1 cellular context compared by ENCODE assay signal in the genomic region with DNA sequence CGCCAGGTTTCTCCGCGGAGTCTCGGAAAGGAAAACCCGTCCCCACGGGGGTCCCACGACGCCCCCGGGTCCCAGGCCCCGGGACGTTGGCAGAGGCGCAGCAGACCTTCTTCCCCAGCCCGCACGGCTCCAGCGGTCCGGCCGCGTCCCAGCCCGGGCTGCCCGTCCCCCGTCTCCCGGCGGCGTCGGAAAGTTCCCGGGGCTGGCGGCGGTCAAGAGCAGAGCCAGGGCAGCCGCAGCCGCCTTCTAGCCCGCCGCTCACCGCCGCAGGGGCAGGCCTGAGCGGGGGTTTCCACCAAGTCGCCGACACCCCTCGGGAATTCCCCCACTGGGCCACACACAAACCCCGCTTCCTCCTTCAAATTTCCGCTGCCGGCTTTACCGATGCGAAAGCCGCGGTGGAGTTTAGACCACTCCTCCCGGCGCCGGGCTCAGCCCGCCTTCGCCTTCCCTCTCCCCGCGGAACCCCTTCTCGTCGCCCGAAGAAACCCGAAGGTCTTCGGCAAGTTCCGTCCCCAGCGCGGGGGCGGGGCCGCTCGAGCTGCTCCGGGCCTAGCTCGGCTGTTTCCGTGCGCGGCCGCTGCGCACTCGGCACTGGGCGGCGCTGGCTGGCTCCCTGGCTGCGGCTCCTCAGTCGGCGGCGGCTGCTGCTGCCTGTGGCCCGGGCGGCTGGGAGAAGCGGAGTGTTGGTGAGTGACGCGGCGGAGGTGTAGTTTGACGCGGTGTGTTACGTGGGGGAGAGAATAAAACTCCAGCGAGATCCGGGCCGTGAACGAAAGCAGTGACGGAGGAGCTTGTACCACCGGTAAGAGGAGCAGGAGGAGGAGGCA.
A peak's percentile ranks its signal among the peaks of the same experiment; 100 is the strongest.
TF ChIP-seq lines count a peak whose summit lies in the region.

A gene (plus strand): TSS at position 633 of the 830 bp plus-strand sequence. CDS start 25,674 bp downstream, outside the sequence.

TF ChIP-seq in HepG2, 621 proteins besides CTCF, POLR2A, EP300 and RAD21 (continued from another document and continues in another):
- TF ChIP-seq, protein P1, sequence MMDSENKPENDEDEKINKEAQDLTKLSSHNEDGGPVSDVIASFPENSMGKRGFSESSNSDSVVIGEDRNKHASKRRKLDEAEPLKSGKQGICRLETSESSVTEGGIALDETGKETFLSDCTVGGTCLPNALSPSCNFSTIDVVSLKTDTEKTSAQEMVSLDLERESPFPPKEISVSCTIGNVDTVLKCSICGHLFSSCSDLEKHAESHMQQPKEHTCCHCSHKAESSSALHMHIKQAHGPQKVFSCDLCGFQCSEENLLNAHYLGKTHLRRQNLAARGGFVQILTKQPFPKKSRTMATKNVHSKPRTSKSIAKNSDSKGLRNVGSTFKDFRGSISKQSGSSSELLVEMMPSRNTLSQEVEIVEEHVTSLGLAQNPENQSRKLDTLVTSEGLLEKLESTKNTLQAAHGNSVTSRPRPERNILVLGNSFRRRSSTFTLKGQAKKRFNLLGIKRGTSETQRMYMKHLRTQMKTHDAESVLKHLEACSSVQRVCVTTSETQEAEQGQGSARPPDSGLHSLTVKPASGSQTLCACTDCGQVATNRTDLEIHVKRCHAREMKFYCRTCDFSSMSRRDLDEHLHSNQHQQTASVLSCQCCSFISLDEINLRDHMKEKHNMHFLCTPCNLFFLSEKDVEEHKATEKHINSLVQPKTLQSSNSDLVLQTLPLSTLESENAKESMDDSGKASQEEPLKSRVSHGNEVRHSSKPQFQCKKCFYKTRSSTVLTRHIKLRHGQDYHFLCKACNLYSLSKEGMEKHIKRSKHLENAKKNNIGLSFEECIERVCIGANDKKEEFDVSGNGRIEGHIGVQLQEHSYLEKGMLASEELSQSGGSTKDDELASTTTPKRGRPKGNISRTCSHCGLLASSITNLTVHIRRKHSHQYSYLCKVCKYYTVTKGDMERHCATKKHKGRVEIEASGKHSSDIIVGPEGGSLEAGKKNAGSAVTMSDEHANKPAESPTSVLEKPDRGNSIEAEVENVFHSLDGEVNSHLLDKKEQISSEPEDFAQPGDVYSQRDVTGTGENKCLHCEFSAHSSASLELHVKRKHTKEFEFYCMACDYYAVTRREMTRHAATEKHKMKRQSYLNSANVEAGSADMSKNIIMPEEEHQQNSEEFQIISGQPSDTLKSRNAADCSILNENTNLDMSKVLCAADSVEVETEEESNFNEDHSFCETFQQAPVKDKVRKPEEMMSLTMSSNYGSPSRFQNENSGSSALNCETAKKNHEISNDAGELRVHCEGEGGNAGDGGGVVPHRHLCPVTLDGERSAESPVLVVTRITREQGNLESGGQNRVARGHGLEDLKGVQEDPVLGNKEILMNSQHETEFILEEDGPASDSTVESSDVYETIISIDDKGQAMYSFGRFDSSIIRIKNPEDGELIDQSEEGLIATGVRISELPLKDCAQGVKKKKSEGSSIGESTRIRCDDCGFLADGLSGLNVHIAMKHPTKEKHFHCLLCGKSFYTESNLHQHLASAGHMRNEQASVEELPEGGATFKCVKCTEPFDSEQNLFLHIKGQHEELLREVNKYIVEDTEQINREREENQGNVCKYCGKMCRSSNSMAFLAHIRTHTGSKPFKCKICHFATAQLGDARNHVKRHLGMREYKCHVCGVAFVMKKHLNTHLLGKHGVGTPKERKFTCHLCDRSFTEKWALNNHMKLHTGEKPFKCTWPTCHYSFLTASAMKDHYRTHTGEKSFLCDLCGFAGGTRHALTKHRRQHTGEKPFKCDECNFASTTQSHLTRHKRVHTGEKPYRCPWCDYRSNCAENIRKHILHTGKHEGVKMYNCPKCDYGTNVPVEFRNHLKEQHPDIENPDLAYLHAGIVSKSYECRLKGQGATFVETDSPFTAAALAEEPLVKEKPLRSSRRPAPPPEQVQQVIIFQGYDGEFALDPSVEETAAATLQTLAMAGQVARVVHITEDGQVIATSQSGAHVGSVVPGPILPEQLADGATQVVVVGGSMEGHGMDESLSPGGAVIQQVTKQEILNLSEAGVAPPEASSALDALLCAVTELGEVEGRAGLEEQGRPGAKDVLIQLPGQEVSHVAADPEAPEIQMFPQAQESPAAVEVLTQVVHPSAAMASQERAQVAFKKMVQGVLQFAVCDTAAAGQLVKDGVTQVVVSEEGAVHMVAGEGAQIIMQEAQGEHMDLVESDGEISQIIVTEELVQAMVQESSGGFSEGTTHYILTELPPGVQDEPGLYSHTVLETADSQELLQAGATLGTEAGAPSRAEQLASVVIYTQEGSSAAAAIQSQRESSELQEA (CRISPR knock-in tag; IDR thresholded peaks at IDR 0.05; ENCODE audit: not compliant biosample characterization): peak; percentile 53
- TF ChIP-seq, protein P2, sequence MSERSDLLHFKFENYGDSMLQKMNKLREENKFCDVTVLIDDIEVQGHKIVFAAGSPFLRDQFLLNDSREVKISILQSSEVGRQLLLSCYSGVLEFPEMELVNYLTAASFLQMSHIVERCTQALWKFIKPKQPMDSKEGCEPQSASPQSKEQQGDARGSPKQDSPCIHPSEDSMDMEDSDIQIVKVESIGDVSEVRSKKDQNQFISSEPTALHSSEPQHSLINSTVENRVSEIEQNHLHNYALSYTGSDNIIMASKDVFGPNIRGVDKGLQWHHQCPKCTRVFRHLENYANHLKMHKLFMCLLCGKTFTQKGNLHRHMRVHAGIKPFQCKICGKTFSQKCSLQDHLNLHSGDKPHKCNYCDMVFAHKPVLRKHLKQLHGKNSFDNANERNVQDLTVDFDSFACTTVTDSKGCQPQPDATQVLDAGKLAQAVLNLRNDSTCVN (CRISPR knock-in tag; IDR thresholded peaks at IDR 0.05; ENCODE audit: borderline replicate concordance): peak; percentile 70; the same call in 1 of the 2 replicates
- TF ChIP-seq TSC22D2 (CRISPR knock-in tag; IDR thresholded peaks at IDR 0.05; ENCODE audit: borderline replicate concordance) (peak; percentile 92; the same call in 1 of the 2 replicates), MEIS1 (CRISPR knock-in tag; IDR thresholded peaks at IDR 0.05; ENCODE audit: borderline replicate concordance) (peak; percentile 95), RNF2 (conservative IDR thresholded peaks at IDR 0.05; ENCODE audit: low read depth) (peak; percentile 47; the same call in 1 of the 2 replicates), ZSCAN12 (CRISPR knock-in tag; IDR thresholded peaks at IDR 0.05) (peak; percentile 84; the same call in 1 of the 2 replicates), ZNF33B (CRISPR knock-in tag; IDR thresholded peaks at IDR 0.05) (peak; percentile 37; the same call in 1 of the 2 replicates), ZNF430 (CRISPR knock-in tag; IDR thresholded peaks at IDR 0.05) (peak; percentile 85), RFX3 (CRISPR knock-in tag; IDR thresholded peaks at IDR 0.05) (no peak), ZNF44 (CRISPR knock-in tag; IDR thresholded peaks at IDR 0.05) (peak; percentile 83; the same call in 1 of the 2 replicates), ZNF546 (CRISPR knock-in tag; conservative IDR thresholded peaks at IDR 0.05) (no peak; the same call in 1 of the 2 replicates), ZNF256 (CRISPR knock-in tag; conservative IDR thresholded peaks at IDR 0.05) (peak; percentile 37; the same call in 1 of the 2 replicates), SP4 (CRISPR knock-in tag; IDR thresholded peaks at IDR 0.05) (peak; percentile 64), DR1 (CRISPR knock-in tag; IDR thresholded peaks at IDR 0.05) (peak; percentile 90), NR2F1 (CRISPR knock-in tag; IDR thresholded peaks at IDR 0.05) (no peak), KMT2B (CRISPR knock-in tag; IDR thresholded peaks at IDR 0.05) (peak; percentile 66; the same call in 1 of the 2 replicates), MAZ (IDR thresholded peaks at IDR 0.05; ENCODE audit: borderline replicate concordance, low read depth, low read length) (peak; percentile 66; the same call in 1 of the 2 replicates), MAZ (CRISPR knock-in tag; IDR thresholded peaks at IDR 0.05; ENCODE audit: low read depth) (peak; percentile 49; the same call in 1 of the 2 replicates), ZNF703 (CRISPR knock-in tag; IDR thresholded peaks at IDR 0.05; ENCODE audit: borderline replicate concordance) (peak; percentile 52; the same call in 1 of the 2 replicates), THAP11 (CRISPR knock-in tag; IDR thresholded peaks at IDR 0.05) (peak; percentile 59; the same call in 1 of the 2 replicates), EEA1 (CRISPR knock-in tag; IDR thresholded peaks at IDR 0.05; ENCODE audit: borderline replicate concordance) (peak; percentile 67; the same call in 1 of the 2 replicates), SOX6 (IDR thresholded peaks at IDR 0.05) (no peak), SOX6 (CRISPR knock-in tag; IDR thresholded peaks at IDR 0.05) (peak; percentile 39), ZNF615 (CRISPR knock-in tag; IDR thresholded peaks at IDR 0.05; ENCODE audit: borderline replicate concordance) (0 out of 2 replicates have a peak, but pooled peaks have one; percentile 62), ZNF567 (CRISPR knock-in tag; IDR thresholded peaks at IDR 0.05; ENCODE audit: borderline replicate concordance) (peak; percentile 41; the same call in 1 of the 2 replicates), SMARCC2 (IDR thresholded peaks at IDR 0.05) (no peak), RFXAP (CRISPR knock-in tag; IDR thresholded peaks at IDR 0.05; ENCODE audit: borderline replicate concordance) (peak; percentile 55; the same call in 1 of the 2 replicates), ZNF292 (CRISPR knock-in tag; IDR thresholded peaks at IDR 0.05; ENCODE audit: borderline replicate concordance, low read depth) (no peak; the same call in 1 of the 2 replicates), RXRB (CRISPR knock-in tag; IDR thresholded peaks at IDR 0.05; ENCODE audit: borderline replicate concordance) (peak; percentile 25), NCOR1 (IDR thresholded peaks at IDR 0.05; ENCODE audit: borderline replicate concordance, low read length) (no peak), GFI1 (CRISPR knock-in tag; IDR thresholded peaks at IDR 0.05; ENCODE audit: borderline replicate concordance) (peak; percentile 63), ZNF614 (CRISPR knock-in tag; IDR thresholded peaks at IDR 0.05; ENCODE audit: borderline replicate concordance) (peak; percentile 77)
- TF ChIP-seq, protein P3, sequence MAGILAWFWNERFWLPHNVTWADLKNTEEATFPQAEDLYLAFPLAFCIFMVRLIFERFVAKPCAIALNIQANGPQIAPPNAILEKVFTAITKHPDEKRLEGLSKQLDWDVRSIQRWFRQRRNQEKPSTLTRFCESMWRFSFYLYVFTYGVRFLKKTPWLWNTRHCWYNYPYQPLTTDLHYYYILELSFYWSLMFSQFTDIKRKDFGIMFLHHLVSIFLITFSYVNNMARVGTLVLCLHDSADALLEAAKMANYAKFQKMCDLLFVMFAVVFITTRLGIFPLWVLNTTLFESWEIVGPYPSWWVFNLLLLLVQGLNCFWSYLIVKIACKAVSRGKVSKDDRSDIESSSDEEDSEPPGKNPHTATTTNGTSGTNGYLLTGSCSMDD (CRISPR knock-in tag; IDR thresholded peaks at IDR 0.05): no peak
- TF ChIP-seq, protein P4, sequence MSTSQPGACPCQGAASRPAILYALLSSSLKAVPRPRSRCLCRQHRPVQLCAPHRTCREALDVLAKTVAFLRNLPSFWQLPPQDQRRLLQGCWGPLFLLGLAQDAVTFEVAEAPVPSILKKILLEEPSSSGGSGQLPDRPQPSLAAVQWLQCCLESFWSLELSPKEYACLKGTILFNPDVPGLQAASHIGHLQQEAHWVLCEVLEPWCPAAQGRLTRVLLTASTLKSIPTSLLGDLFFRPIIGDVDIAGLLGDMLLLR (CRISPR knock-in tag; IDR thresholded peaks at IDR 0.05): 0 out of 2 replicates have a peak, but pooled peaks have one; percentile 1
- TF ChIP-seq, protein P5, sequence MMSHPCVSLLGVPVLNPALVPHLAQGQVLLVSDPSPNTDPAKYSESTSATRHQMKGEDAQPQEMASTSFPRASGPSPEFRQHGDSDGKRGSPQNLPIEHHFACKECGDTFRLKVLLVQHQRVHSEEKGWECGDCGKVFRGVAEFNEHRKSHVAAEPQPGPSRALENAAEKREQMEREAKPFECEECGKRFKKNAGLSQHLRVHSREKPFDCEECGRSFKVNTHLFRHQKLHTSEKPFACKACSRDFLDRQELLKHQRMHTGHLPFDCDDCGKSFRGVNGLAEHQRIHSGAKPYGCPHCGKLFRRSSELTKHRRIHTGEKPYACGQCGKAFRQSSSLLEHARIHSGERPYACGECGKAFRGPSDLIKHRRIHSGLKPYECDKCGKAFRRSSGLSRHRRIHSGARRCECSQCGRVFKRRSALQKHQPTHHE (CRISPR knock-in tag; IDR thresholded peaks at IDR 0.05; ENCODE audit: borderline replicate concordance): peak; percentile 84; the same call in 1 of the 2 replicates
- TF ChIP-seq, protein P6, sequence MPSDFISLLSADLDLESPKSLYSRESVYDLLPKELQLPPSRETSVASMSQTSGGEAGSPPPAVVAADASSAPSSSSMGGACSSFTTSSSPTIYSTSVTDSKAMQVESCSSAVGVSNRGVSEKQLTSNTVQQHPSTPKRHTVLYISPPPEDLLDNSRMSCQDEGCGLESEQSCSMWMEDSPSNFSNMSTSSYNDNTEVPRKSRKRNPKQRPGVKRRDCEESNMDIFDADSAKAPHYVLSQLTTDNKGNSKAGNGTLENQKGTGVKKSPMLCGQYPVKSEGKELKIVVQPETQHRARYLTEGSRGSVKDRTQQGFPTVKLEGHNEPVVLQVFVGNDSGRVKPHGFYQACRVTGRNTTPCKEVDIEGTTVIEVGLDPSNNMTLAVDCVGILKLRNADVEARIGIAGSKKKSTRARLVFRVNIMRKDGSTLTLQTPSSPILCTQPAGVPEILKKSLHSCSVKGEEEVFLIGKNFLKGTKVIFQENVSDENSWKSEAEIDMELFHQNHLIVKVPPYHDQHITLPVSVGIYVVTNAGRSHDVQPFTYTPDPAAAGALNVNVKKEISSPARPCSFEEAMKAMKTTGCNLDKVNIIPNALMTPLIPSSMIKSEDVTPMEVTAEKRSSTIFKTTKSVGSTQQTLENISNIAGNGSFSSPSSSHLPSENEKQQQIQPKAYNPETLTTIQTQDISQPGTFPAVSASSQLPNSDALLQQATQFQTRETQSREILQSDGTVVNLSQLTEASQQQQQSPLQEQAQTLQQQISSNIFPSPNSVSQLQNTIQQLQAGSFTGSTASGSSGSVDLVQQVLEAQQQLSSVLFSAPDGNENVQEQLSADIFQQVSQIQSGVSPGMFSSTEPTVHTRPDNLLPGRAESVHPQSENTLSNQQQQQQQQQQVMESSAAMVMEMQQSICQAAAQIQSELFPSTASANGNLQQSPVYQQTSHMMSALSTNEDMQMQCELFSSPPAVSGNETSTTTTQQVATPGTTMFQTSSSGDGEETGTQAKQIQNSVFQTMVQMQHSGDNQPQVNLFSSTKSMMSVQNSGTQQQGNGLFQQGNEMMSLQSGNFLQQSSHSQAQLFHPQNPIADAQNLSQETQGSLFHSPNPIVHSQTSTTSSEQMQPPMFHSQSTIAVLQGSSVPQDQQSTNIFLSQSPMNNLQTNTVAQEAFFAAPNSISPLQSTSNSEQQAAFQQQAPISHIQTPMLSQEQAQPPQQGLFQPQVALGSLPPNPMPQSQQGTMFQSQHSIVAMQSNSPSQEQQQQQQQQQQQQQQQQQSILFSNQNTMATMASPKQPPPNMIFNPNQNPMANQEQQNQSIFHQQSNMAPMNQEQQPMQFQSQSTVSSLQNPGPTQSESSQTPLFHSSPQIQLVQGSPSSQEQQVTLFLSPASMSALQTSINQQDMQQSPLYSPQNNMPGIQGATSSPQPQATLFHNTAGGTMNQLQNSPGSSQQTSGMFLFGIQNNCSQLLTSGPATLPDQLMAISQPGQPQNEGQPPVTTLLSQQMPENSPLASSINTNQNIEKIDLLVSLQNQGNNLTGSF (CRISPR knock-in tag; IDR thresholded peaks at IDR 0.05): peak; percentile 11
